ENCODE assay signal across 20 cellular contexts in genomic region chr15:65374831-65375401, GRCh38. TPM values are rescaled to one million over a fixed set of nuclear protein-coding genes. Genes with fewer than 3 reads are reported as not detected.
DNase-seq lines count a peak whose midpoint lies in the region; ATAC-seq and TF ChIP-seq lines count a peak whose summit lies in the region.
"Had no signal": no experiment of that assay in that cellular context is flagged by ENCODE, and none has a peak within 500 bp of the region (broad histone marks: within the 10 kb centered on the region; RNA-seq: fewer than 3 reads in every experiment).

No MANE protein-coding gene starts in this region.

- TF ChIP-seq POLR2A in IMR-90 (IDR thresholded peaks at IDR 0.05; ENCODE audit: low read depth, low read length): no peak

- peaks cover 6% of the 10 kb centered on the region; the same call in 1 of the 2 replicates for H4K20me1 ChIP-seq in IMR-90 (ENCODE audit: insufficient read depth, low read length)

- intact Hi-C loops in IMR-90 (cut with micrococcal nuclease): no loop called here
- intact Hi-C loops in natural killer cell (cut with micrococcal nuclease): no loop called here
- intact Hi-C loops in activated naive CD4-positive, alpha-beta T cell treated with anti-CD3 and anti-CD28 coated beads for 36 hours (cut with micrococcal nuclease): no loop called here

- no peak overlapping the region for H3K14ac ChIP-seq in IMR-90 (replicated peaks; ENCODE audit: low read depth, low read length)

- H3K27ac Mint-ChIP-seq in nephron (no peak overlapping the region), natural killer cell (no peak overlapping the region)
- no peak overlapping the region for H3K27ac Mint-ChIP-seq in activated naive CD4-positive, alpha-beta T cell treated with anti-CD3 and anti-CD28 coated beads for 36 hours
- H3K27ac Mint-ChIP-seq: IgD-negative memory B cell; natural killer cell treated with Interleukin-12 subunit alpha and Interleukin-12 subunit beta and Interleukin-15 and Interleukin-18, amount 100 ng/mL, for 72 hours had no signal

- no peak overlapping the region for H3K9ac ChIP-seq in IMR-90 (ENCODE audit: low read depth, low read length)

- H3K9me3 Mint-ChIP-seq in nephron: no peaks in the 10 kb centered on the region
- H3K9me3 Mint-ChIP-seq in natural killer cell: no peaks in the 10 kb centered on the region
- H3K9me3 Mint-ChIP-seq in activated naive CD4-positive, alpha-beta T cell treated with anti-CD3 and anti-CD28 coated beads for 36 hours: no peaks in the 10 kb centered on the region
- H3K9me3 Mint-ChIP-seq: natural killer cell treated with Interleukin-12 subunit alpha and Interleukin-12 subunit beta and Interleukin-15 and Interleukin-18, amount 100 ng/mL, for 72 hours had no signal

- H2AFZ ChIP-seq in IMR-90 (replicated peaks; ENCODE audit: low read length, poor library complexity): no peak overlapping the region

- DNase-seq in AG04449 (ENCODE audit: low read depth, low spot score): peak; percentile 7
- DNase-seq in IMR-90: peak; percentile 31
- DNase-seq in dedifferentiated amniotic fluid mesenchymal stem cell (ENCODE audit: extremely low spot score): peak; percentile 33
- DNase-seq in natural killer cell: no peak
- no peak for DNase-seq in activated naive CD4-positive, alpha-beta T cell treated with anti-CD3 and anti-CD28 coated beads for 36 hours
- DNase-seq in stimulated activated CD4-positive, alpha-beta T cell treated with anti-CD3 and anti-CD28 coated beads, Interleukin-2, amount 100 ng/mL, for 24 hours: no peak
- DNase-seq: activated CD8-positive, alpha-beta memory T cell treated with anti-CD3 and anti-CD28 coated beads, Interleukin-2, amount 50 U/mL, for 48 hours; activated naive CD4-positive, alpha-beta T cell; C1 segment of cervical spinal cord; GF-D8; hypothalamus; NCI-H187; NCI-H345 had no signal

- no peak overlapping the region for H2BK5ac ChIP-seq in IMR-90 (ENCODE audit: low read depth, low read length, poor library complexity, severe bottlenecking)

- H3K4me3 Mint-ChIP-seq in nephron (peak overlapping the region; percentile 61 to 97 (median 89)), natural killer cell (no peak overlapping the region)
- no peak overlapping the region for H3K4me3 Mint-ChIP-seq in activated naive CD4-positive, alpha-beta T cell treated with anti-CD3 and anti-CD28 coated beads for 36 hours
- H3K4me3 Mint-ChIP-seq: natural killer cell treated with Interleukin-12 subunit alpha and Interleukin-12 subunit beta and Interleukin-15 and Interleukin-18, amount 100 ng/mL, for 72 hours had no signal

- no peak overlapping the region for H4K5ac ChIP-seq in IMR-90 (ENCODE audit: low read depth, low read length)

- 46% methylated on average over 2 of the region's 14 CpGs; no CpG with 5 or more reads in 1 of the 2 experiments for WGBS in IMR-90 (ENCODE audit: extremely low coverage in 2 of 2, insufficient read length in 1 of 2), 2 experiments

- no peak overlapping the region for H2BK20ac ChIP-seq in IMR-90 (ENCODE audit: low read depth, low read length)

- H2BK120ac ChIP-seq in IMR-90 (ENCODE audit: low read depth, low read length): no peak overlapping the region

- no peaks in the 10 kb centered on the region for H3K36me3 ChIP-seq in IMR-90 (ENCODE audit: control insufficient read depth, insufficient read depth, low read length)
- H3K36me3 ChIP-seq: suprapubic skin had no signal

- no peak overlapping the region for H4K8ac ChIP-seq in IMR-90 (ENCODE audit: low read depth in 2 of 2, low read length in 2 of 2)

- H3K27me3 Mint-ChIP-seq in nephron (ENCODE audit: low read depth) (peaks cover 25% of the 10 kb centered on the region), natural killer cell (ENCODE audit: low read depth in 2 of 2) (peaks cover 49 to 57% of the 10 kb centered on the region in 2 donors)
- H3K27me3 Mint-ChIP-seq in activated naive CD4-positive, alpha-beta T cell treated with anti-CD3 and anti-CD28 coated beads for 36 hours (ENCODE audit: low read depth): peaks cover 48% of the 10 kb centered on the region

- H3K4me3 ChIP-seq in AG04449 (ENCODE audit: low read depth, low read length): no peak overlapping the region
- no peak overlapping the region for H3K4me3 ChIP-seq in IMR-90 (ENCODE audit: insufficient read depth, low read depth, low read length)
- H3K4me3 ChIP-seq: A549, suprapubic skin had no signal

- no peak overlapping the region for H3K18ac ChIP-seq in IMR-90 (ENCODE audit: low read depth, low read length)

- dilution Hi-C loops in IMR-90 (cut with HindIII; ENCODE audit: low sequenced_read_pairs, unreplicated experiment): no loop called here

- in situ Hi-C loops in IMR-90 (cut with MboI; ENCODE audit: low sequenced_read_pairs): no loop called here

- peak overlapping the region; percentile 25 for H2AK9ac ChIP-seq in IMR-90 (replicated peaks; ENCODE audit: low read depth, low read length, poor library complexity)

- H3K23ac ChIP-seq in IMR-90 (ENCODE audit: low read depth, low read length): no peak overlapping the region

- H3K4me2 ChIP-seq in IMR-90 (ENCODE audit: low read depth, low read length): no peak overlapping the region
- H3K4me2 ChIP-seq: A549 had no signal

- TF ChIP-seq CTCF in AG04449 (IDR thresholded peaks at IDR 0.05; ENCODE audit: insufficient read depth, low read length, missing control alignments): no peak
- no peak for TF ChIP-seq CTCF in IMR-90 (conservative IDR thresholded peaks at IDR 0.05; ENCODE audit: low read depth, low read length)
- TF ChIP-seq CTCF in nephron (IDR thresholded peaks at IDR 0.05; ENCODE audit: unreplicated experiment in 3 of 3): no peak
- no peak for TF ChIP-seq CTCF in natural killer cell (IDR thresholded peaks at IDR 0.05)

- peaks cover 2% of the 10 kb centered on the region; the same call in 1 of the 2 replicates for H3K4me1 ChIP-seq in IMR-90 (ENCODE audit: control insufficient read depth, insufficient read depth, low read length)

- no peaks in the 10 kb centered on the region; the same call in 1 of the 2 replicates for H3K9me1 ChIP-seq in IMR-90 (ENCODE audit: insufficient read depth, low read length)

- peaks cover 29% of the 10 kb centered on the region for H3K36me3 Mint-ChIP-seq in nephron (ENCODE audit: low read depth)
- peaks cover 6% of the 10 kb centered on the region for H3K36me3 Mint-ChIP-seq in natural killer cell
- no peaks in the 10 kb centered on the region for H3K36me3 Mint-ChIP-seq in activated naive CD4-positive, alpha-beta T cell treated with anti-CD3 and anti-CD28 coated beads for 36 hours (ENCODE audit: low read depth)
- H3K36me3 Mint-ChIP-seq: IgD-negative memory B cell; natural killer cell treated with Interleukin-12 subunit alpha and Interleukin-12 subunit beta and Interleukin-15 and Interleukin-18, amount 100 ng/mL, for 72 hours had no signal

- H3K4me1 Mint-ChIP-seq in nephron (peaks cover 29% of the 10 kb centered on the region), natural killer cell (peaks cover 6 to 9% of the 10 kb centered on the region in 2 donors)
- peaks cover 11% of the 10 kb centered on the region for H3K4me1 Mint-ChIP-seq in activated naive CD4-positive, alpha-beta T cell treated with anti-CD3 and anti-CD28 coated beads for 36 hours (ENCODE audit: low read depth)

- no peak for ATAC-seq in IMR-90 (ENCODE audit: low read depth)
- ATAC-seq in natural killer cell: no peak
- no peak for ATAC-seq in HG03139 (IDR thresholded peaks at IDR 0.05; ENCODE audit: unreplicated experiment)
- ATAC-seq: A549; natural killer cell treated with Interleukin-12 subunit alpha and Interleukin-12 subunit beta and Interleukin-15 and Interleukin-18, amount 100 ng/mL, for 72 hours had no signal

- H3K27ac ChIP-seq in IMR-90 (ENCODE audit: insufficient read depth, low read length): no peak overlapping the region
- H3K27ac ChIP-seq: A549, suprapubic skin had no signal

- POLR2A ChIA-PET in AG04449 (lab: Yijun Ruan, JAX): interaction anchor here (1.3 kb wide), 1 partner anchor 70 kb away, joined by 4 read pairs; the partner anchor contains the start of gene RNU5B-1
- POLR2A ChIA-PET in IMR-90 (lab: Charles Lee; ENCODE audit: unreplicated experiment): no interaction called here

- no peaks in the 10 kb centered on the region for H3K9me3 ChIP-seq in IMR-90 (ENCODE audit: control insufficient read depth, insufficient read depth, low read length)
- H3K9me3 ChIP-seq: A549, suprapubic skin had no signal

- no peaks in the 10 kb centered on the region for H3K79me1 ChIP-seq in IMR-90 (ENCODE audit: low read depth in 1 of 2, low read length in 2 of 2)

- H2BK15ac ChIP-seq in IMR-90 (ENCODE audit: low read depth, low read length): no peak overlapping the region

- CTCF ChIA-PET in AG04449 (lab: Yijun Ruan, JAX) (interaction anchor here (1.2 to 23.4 kb wide), 5 partner anchors 12 to 63 kb away, joined by 3 to 652 read pairs (median 10); no protein-coding TSS in a partner anchor), IMR-90 (lab: Yijun Ruan, JAX) (no interaction called here)
- CTCF ChIA-PET in activated naive CD4-positive, alpha-beta T cell treated with anti-CD3 and anti-CD28 coated beads for 36 hours (lab: Charles Lee): interaction anchor here (0.7 to 3.1 kb wide), 5 partner anchors 10 to 70 kb away, joined by 3 to 17 read pairs (median 3); partner anchors contain the start of gene RNU5B-1

- no peak overlapping the region for H3K56ac ChIP-seq in IMR-90 (ENCODE audit: extremely low read depth, insufficient read depth, low read length)

- BruUV-seq in IMR-90 (replicated peaks; lab: Mats Ljungman, UMichigan): no TSS peak

- TF ChIP-seq RAD21 in IMR-90 (IDR thresholded peaks at IDR 0.05; ENCODE audit: low read length): no peak

- no peak overlapping the region for H4K91ac ChIP-seq in IMR-90 (ENCODE audit: insufficient read depth, low read depth, low read length)

- H3K27me3 ChIP-seq in IMR-90 (ENCODE audit: control insufficient read depth, insufficient read depth, low read length): peaks cover 66% of the 10 kb centered on the region

- no peak overlapping the region for H2AK5ac ChIP-seq in IMR-90 (ENCODE audit: low read depth, low read length)

- H3K4ac ChIP-seq in IMR-90 (ENCODE audit: low read depth, low read length): no peak overlapping the region

TF ChIP-seq in IMR-90, 13 proteins besides CTCF, POLR2A, EP300 and RAD21 (continues in another document):
- TF ChIP-seq CHD1 (IDR thresholded peaks at IDR 0.05; ENCODE audit: low read depth, low read length): no peak
- no peak for TF ChIP-seq MXI1 (IDR thresholded peaks at IDR 0.05; ENCODE audit: borderline replicate concordance, low read depth, low read length)

RNA-seq across cellular contexts. Expression of gene IGDCC3, which starts 2.9 kb away (rescaled TPM):
- under 0.01 and 0.18 TPM in 2 replicates for total RNA-seq in IMR-90 (2012; rRNA removed)
- 0.19 and 0.32 TPM in 2 replicates for polyA plus RNA-seq in IMR-90 (2012; rRNA removed)
- polyA plus RNA-seq in IMR-90 (2012; cell fraction: cytosol; rRNA removed): 0.03 and 0.12 TPM in 2 replicates
- 0.27 and 0.29 TPM in 2 replicates for polyA plus RNA-seq in IMR-90 (2012; cell fraction: nucleus; rRNA removed; ENCODE audit: low replicate concordance)
- total RNA-seq in natural killer cell: not detected
- not detected for total RNA-seq in activated naive CD4-positive, alpha-beta T cell treated with anti-CD3 and anti-CD28 coated beads for 36 hours
- total RNA-seq: aorta; natural killer cell treated with Interleukin-12 subunit alpha and Interleukin-12 subunit beta and Interleukin-15 and Interleukin-18, amount 100 ng/mL, for 72 hours; suprapubic skin had no signal
- polyA plus RNA-seq: aorta, IgD-negative memory B cell had no signal

RNA-seq across cellular contexts. Expression of gene IGDCC4, which starts 47.8 kb away (rescaled TPM):
- total RNA-seq in IMR-90 (2012; rRNA removed) (0.54 and 0.56 TPM in 2 replicates), natural killer cell (under 1 TPM; 0.07 to 0.25 (median 0.09) TPM)
- polyA plus RNA-seq in IMR-90 (2012; rRNA removed): 2.3 and 2.7 TPM in 2 replicates
- polyA plus RNA-seq in IMR-90 (2012; cell fraction: cytosol; rRNA removed): 1.2 and 2.6 TPM in 2 replicates
- 12.3 and 14.6 TPM in 2 replicates for polyA plus RNA-seq in IMR-90 (2012; cell fraction: nucleus; rRNA removed; ENCODE audit: low replicate concordance)
- total RNA-seq in activated naive CD4-positive, alpha-beta T cell treated with anti-CD3 and anti-CD28 coated beads for 36 hours: under 1 TPM; 0.17 to 0.41 TPM
- polyA plus RNA-seq: aorta, IgD-negative memory B cell had no signal

Comparison
In these comparisons a context has a peak if more than half of its experiments do, and no peak if none do; other contexts are left out.
1. DNase-seq: peak in AG04449 (single experiment), IMR-90 (single experiment) and dedifferentiated amniotic fluid mesenchymal stem cell (single experiment); none in natural killer cell (single experiment), activated naive CD4-positive, alpha-beta T cell treated with anti-CD3 and anti-CD28 coated beads for 36 hours (single experiment) and stimulated activated CD4-positive, alpha-beta T cell treated with anti-CD3 and anti-CD28 coated beads, Interleukin-2, amount 100 ng/mL, for 24 hours (0 of 2).
2. H3K4me3 Mint-ChIP-seq: peak in nephron (3 of 3); none in natural killer cell (single experiment) and activated naive CD4-positive, alpha-beta T cell treated with anti-CD3 and anti-CD28 coated beads for 36 hours (single experiment).